1 cellular context compared by ENCODE assay signal in the genomic region with DNA sequence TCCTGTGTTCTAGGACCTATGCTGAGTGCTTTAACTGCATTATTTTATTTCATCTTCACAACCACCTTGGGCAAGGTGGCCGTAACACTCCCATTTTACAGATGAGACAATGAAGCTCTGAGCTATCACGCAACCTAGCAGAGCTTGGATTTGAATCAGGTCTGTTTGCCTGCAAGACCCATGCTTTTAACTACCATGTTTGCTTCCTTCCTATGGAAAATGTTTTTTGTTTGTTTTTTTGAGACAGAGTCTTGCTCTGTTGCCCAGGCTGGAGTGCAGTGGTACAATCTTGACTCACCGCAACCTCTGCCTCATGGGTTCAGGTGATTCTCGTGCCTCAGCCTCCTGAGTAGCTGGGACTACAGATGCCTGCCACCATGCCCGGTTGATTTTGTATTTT.
TF ChIP-seq lines count a peak whose summit lies in the region.

No MANE protein-coding gene starts in this region.

TF ChIP-seq in WTC11, 78 proteins besides CTCF, POLR2A, EP300 and RAD21 (continued from another document):
- TF ChIP-seq, protein P1, sequence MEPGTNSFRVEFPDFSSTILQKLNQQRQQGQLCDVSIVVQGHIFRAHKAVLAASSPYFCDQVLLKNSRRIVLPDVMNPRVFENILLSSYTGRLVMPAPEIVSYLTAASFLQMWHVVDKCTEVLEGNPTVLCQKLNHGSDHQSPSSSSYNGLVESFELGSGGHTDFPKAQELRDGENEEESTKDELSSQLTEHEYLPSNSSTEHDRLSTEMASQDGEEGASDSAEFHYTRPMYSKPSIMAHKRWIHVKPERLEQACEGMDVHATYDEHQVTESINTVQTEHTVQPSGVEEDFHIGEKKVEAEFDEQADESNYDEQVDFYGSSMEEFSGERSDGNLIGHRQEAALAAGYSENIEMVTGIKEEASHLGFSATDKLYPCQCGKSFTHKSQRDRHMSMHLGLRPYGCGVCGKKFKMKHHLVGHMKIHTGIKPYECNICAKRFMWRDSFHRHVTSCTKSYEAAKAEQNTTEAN (CRISPR knock-in tag; IDR thresholded peaks at IDR 0.05), result no peak
- no peak for TF ChIP-seq PRRX2 (CRISPR knock-in tag; IDR thresholded peaks at IDR 0.05)
- no peak for TF ChIP-seq E2F4 (CRISPR knock-in tag; IDR thresholded peaks at IDR 0.05; ENCODE audit: borderline replicate concordance, low read depth)
- TF ChIP-seq, protein P2, sequence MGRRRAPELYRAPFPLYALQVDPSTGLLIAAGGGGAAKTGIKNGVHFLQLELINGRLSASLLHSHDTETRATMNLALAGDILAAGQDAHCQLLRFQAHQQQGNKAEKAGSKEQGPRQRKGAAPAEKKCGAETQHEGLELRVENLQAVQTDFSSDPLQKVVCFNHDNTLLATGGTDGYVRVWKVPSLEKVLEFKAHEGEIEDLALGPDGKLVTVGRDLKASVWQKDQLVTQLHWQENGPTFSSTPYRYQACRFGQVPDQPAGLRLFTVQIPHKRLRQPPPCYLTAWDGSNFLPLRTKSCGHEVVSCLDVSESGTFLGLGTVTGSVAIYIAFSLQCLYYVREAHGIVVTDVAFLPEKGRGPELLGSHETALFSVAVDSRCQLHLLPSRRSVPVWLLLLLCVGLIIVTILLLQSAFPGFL (CRISPR knock-in tag; IDR thresholded peaks at IDR 0.05; ENCODE audit: borderline replicate concordance), result no peak
- no peak for TF ChIP-seq RELA (CRISPR knock-in tag; IDR thresholded peaks at IDR 0.05; ENCODE audit: borderline replicate concordance)
- TF ChIP-seq ZNF219 (CRISPR knock-in tag; IDR thresholded peaks at IDR 0.05; ENCODE audit: borderline replicate concordance), result no peak
- TF ChIP-seq KAT7 (CRISPR knock-in tag; IDR thresholded peaks at IDR 0.05; ENCODE audit: borderline replicate concordance), result no peak
- TF ChIP-seq, protein P3, sequence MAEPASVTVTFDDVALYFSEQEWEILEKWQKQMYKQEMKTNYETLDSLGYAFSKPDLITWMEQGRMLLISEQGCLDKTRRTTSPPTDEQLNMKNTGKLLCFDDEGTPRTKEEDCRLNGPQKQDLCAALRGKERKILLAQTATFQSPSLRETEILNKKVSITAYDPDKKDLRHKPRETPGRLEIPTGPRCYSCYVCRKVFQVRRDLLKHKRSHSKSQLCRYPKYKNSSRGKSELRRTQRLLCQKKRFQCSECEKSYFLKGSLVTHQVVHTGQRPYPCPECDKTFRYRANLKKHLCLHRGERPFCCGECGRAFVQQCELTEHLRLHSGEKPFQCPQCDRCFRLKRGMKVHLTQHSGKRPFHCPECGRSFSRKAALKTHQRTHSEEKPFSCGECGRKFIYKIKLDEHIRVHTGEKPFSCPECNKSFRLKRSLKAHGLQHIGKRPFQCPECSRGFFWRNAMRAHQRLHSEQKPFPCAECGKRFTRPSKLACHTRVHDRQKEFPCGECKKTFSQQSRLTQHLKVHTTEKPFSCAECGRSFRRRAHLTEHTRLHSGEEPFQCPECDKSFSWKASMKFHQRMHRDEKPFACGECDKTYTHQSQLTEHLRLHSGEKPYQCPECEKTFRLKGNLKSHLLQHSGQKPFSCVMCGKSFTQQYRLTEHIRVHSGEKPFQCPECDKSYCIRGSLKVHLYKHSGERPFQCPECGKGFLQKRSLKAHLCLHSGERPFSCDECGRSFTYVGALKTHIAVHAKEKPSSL (CRISPR knock-in tag; conservative IDR thresholded peaks at IDR 0.05), result no peak
- no peak for TF ChIP-seq NR3C1 (CRISPR knock-in tag; conservative IDR thresholded peaks at IDR 0.05; ENCODE audit: low read depth)
- TF ChIP-seq USF2 (CRISPR knock-in tag; IDR thresholded peaks at IDR 0.05), result no peak
